14 cellular contexts compared by ENCODE assay signal in the genomic region with DNA sequence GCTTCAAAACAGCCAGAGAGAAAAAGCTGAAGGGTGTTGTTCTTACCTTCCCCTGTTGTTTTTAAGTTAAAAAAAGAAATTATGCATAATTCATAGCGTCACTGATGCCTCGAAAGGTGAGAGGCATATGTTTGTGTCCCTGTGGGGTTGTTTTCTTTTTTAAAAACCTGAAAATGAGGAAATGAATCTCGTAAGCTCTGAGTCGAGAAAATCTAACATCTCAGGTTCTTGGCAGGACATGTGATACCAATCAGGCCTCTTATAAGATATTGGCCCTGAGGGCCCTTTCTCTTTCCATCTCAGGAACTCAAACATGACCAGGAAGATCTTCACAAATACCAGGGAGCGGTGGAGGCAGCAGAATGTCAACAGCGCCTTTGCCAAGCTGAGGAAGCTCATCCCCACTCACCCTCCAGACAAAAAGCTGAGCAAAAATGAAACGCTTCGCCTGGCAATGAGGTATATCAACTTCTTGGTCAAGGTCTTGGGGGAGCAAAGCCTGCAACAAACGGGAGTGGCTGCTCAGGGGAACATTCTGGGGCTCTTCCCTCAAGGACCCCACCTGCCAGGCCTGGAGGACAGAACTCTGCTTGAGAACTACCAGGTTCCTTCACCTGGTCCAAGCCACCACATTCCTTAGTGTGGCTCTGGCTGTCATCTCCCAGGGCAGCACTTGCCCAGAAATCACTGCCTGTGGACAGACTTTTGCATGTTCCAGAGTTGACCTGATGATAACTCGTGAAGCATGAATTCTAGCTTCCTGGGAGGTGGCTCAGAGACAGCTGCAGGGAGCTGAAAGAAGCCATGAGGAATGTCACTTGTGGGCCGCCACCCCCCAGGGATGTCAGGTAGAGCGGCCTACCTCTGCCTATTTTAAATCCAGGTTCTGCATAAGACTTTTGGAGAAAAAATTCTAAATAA. TPM values are rescaled to one million over a fixed set of nuclear protein-coding genes. Genes with fewer than 3 reads are reported as not detected.
DNase-seq lines count a peak whose midpoint lies in the region; ATAC-seq and TF ChIP-seq lines count a peak whose summit lies in the region.
"Had no signal": no experiment of that assay in that cellular context is flagged by ENCODE, and none has a peak within 500 bp of the region (broad histone marks: within the 10 kb centered on the region; RNA-seq: fewer than 3 reads in every experiment).

A gene (plus strand): TSS at position 274 of the 921 bp plus-strand sequence. CDS start 40 bp downstream, at position 314.

- H3K4ac ChIP-seq in mesenchymal stem cell (ENCODE audit: low read depth in 1 of 2, low read length in 2 of 2), result no peak within 1 kb of the TSS

- H2BK12ac ChIP-seq in mesenchymal stem cell (ENCODE audit: low read length in 2 of 2), result no peak within 1 kb of the TSS

- no peak within 1 kb of the TSS for H2BK15ac ChIP-seq in mesenchymal stem cell (ENCODE audit: low read depth, poor library complexity, severe bottlenecking)

- H3K27me3 ChIP-seq in DOHH2 (ENCODE audit: control insufficient read depth, low read length) (no peaks in the 10 kb centered on the region), mesenchymal stem cell (ENCODE audit: control insufficient read depth in 1 of 2, insufficient read depth in 1 of 2, low read length in 2 of 2) (peaks cover 2 to 3% of the 10 kb centered on the region in 2 experiments)
- H3K27me3 ChIP-seq in CD8-positive, alpha-beta memory T cell (ENCODE audit: insufficient read depth, low read length, poor library complexity, severe bottlenecking), result peaks cover under 1% of the 10 kb centered on the region

- H3K27me3 Mint-ChIP-seq in activated T-cell treated with anti-CD3 and anti-CD28 coated beads, Interleukin-2, amount 50 U/mL, for 72 hours (ENCODE audit: low read depth), result peaks cover 15% of the 10 kb centered on the region
- peaks cover 20 to 33% of the 10 kb centered on the region in 2 donors for H3K27me3 Mint-ChIP-seq in CD8-positive, alpha-beta memory T cell

- no peaks in the 10 kb centered on the region for H3K4me1 Mint-ChIP-seq in activated T-cell treated with anti-CD3 and anti-CD28 coated beads, Interleukin-2, amount 50 U/mL, for 72 hours (ENCODE audit: low read depth)
- H3K4me1 Mint-ChIP-seq in CD8-positive, alpha-beta memory T cell, result no peaks in the 10 kb centered on the region

- H3K14ac ChIP-seq in mesenchymal stem cell (ENCODE audit: low read length in 2 of 2), result no peak within 1 kb of the TSS

- H3F3A ChIP-seq in DOHH2 (ENCODE audit: control insufficient read depth, insufficient read depth), result no peaks in the 10 kb centered on the region

- no peaks in the 10 kb centered on the region for H3K9me3 ChIP-seq in DOHH2 (ENCODE audit: control insufficient read depth, insufficient read depth, low read length)
- H3K9me3 ChIP-seq in mesenchymal stem cell (ENCODE audit: control insufficient read depth, low read length), result no peaks in the 10 kb centered on the region
- H3K9me3 ChIP-seq in CD8-positive, alpha-beta memory T cell (ENCODE audit: low read length), result no peaks in the 10 kb centered on the region
- H3K9me3 ChIP-seq: spleen had no signal

- H2BK120ac ChIP-seq in mesenchymal stem cell (ENCODE audit: low read depth, low read length), result no peak within 1 kb of the TSS

- 0 out of 2 replicates have a peak within 1 kb of the TSS, but pooled peaks have one; percentile 9 for H3K27ac ChIP-seq in DOHH2 (ENCODE audit: low read depth, low read length)
- no peak within 1 kb of the TSS for H3K27ac ChIP-seq in mesenchymal stem cell (ENCODE audit: low read length, poor library complexity, severe bottlenecking)
- no peak within 1 kb of the TSS for H3K27ac ChIP-seq in CD8-positive, alpha-beta memory T cell (ENCODE audit: low read depth, low read length)

- ATAC-seq in GM19351 (IDR thresholded peaks at IDR 0.05; ENCODE audit: unreplicated experiment) (peak; percentile 94), HG02642 (IDR thresholded peaks at IDR 0.05; ENCODE audit: poor library complexity, unreplicated experiment) (peak; percentile 77), HG03457 (IDR thresholded peaks at IDR 0.05; ENCODE audit: unreplicated experiment) (peak; percentile 42)
- ATAC-seq in activated T-cell treated with anti-CD3 and anti-CD28 coated beads, Interleukin-2, amount 50 U/mL, for 72 hours (replicated peaks in 1 of 2), result no peak

- H3K23ac ChIP-seq in mesenchymal stem cell (ENCODE audit: low read length in 2 of 2), result no peak within 1 kb of the TSS

- H3K79me2 ChIP-seq in DOHH2 (ENCODE audit: control insufficient read depth, low read length), result no peaks in the 10 kb centered on the region

- no peak within 1 kb of the TSS for H2BK5ac ChIP-seq in mesenchymal stem cell (ENCODE audit: low read depth, low read length, poor library complexity, severe bottlenecking)

- H3K36me3 ChIP-seq in DOHH2 (ENCODE audit: control insufficient read depth, low read length), result no peaks in the 10 kb centered on the region
- H3K36me3 ChIP-seq in mesenchymal stem cell (ENCODE audit: control insufficient read depth in 1 of 2, insufficient read depth in 2 of 2, low read depth in 1 of 2, low read length in 2 of 2), result no peaks in the 10 kb centered on the region
- no peaks in the 10 kb centered on the region for H3K36me3 ChIP-seq in CD8-positive, alpha-beta memory T cell (ENCODE audit: insufficient read depth, low read length)
- H3K36me3 ChIP-seq: spleen had no signal

- H3K4me1 ChIP-seq in DOHH2 (ENCODE audit: control insufficient read depth, low read length) (peaks cover 25% of the 10 kb centered on the region), mesenchymal stem cell (ENCODE audit: control insufficient read depth, insufficient read depth, low read depth, low read length) (no peaks in the 10 kb centered on the region)
- H3K4me1 ChIP-seq in CD8-positive, alpha-beta memory T cell (ENCODE audit: insufficient read depth, low read length), result no peaks in the 10 kb centered on the region
- H3K4me1 ChIP-seq: spleen had no signal

- TF ChIP-seq CTCF in DOHH2 (IDR thresholded peaks at IDR 0.05; ENCODE audit: low read depth, low read length, poor library complexity, severe bottlenecking), result no peak

- CTCF ChIA-PET in CD8-positive, alpha-beta memory T cell (lab: Charles Lee), result no interaction called here

- no peak within 1 kb of the TSS for H3K9ac ChIP-seq in mesenchymal stem cell (ENCODE audit: low read length)

- peak within 1 kb of the TSS; percentile 53 for H3K4me2 ChIP-seq in DOHH2 (ENCODE audit: low read length)
- no peak within 1 kb of the TSS for H3K4me2 ChIP-seq in mesenchymal stem cell (ENCODE audit: low read length, poor library complexity, severe bottlenecking)

- H4K8ac ChIP-seq in mesenchymal stem cell (ENCODE audit: low read length), result no peak within 1 kb of the TSS

- H3K9me3 Mint-ChIP-seq in activated T-cell treated with anti-CD3 and anti-CD28 coated beads, Interleukin-2, amount 50 U/mL, for 72 hours, result no peaks in the 10 kb centered on the region
- H3K9me3 Mint-ChIP-seq in CD8-positive, alpha-beta memory T cell, result no peaks in the 10 kb centered on the region
- H3K9me3 Mint-ChIP-seq: T-helper 1 cell treated with Interleukin-12 subunit alpha and Interleukin-12 subunit beta and Interleukin-4 antibody, amounts not matched to agents 30 μg/mL and 1 μg/mL, for 36 hours had no signal

- no peak within 1 kb of the TSS for H3K4me3 Mint-ChIP-seq in activated T-cell treated with anti-CD3 and anti-CD28 coated beads, Interleukin-2, amount 50 U/mL, for 72 hours
- no peak within 1 kb of the TSS for H3K4me3 Mint-ChIP-seq in CD8-positive, alpha-beta memory T cell
- H3K4me3 Mint-ChIP-seq: T-helper 1 cell treated with Interleukin-12 subunit alpha and Interleukin-12 subunit beta and Interleukin-4 antibody, amounts not matched to agents 30 μg/mL and 1 μg/mL, for 36 hours had no signal

- H3K9me2 ChIP-seq in DOHH2 (replicated peaks; ENCODE audit: control insufficient read depth, low read length), result no peaks in the 10 kb centered on the region

- H2AK5ac ChIP-seq in mesenchymal stem cell (ENCODE audit: low read length, severe bottlenecking), result no peak within 1 kb of the TSS

- H3K79me1 ChIP-seq in mesenchymal stem cell (replicated peaks; ENCODE audit: low read length, poor library complexity, severe bottlenecking), result no peaks in the 10 kb centered on the region

- no peaks in the 10 kb centered on the region for H3K36me3 Mint-ChIP-seq in activated T-cell treated with anti-CD3 and anti-CD28 coated beads, Interleukin-2, amount 50 U/mL, for 72 hours (ENCODE audit: insufficient read depth in 2 of 2)
- H3K36me3 Mint-ChIP-seq in CD8-positive, alpha-beta memory T cell, result peaks cover 0 to 7% (median 0%) of the 10 kb centered on the region in 3 donors

- H3K27ac Mint-ChIP-seq in activated T-cell treated with anti-CD3 and anti-CD28 coated beads, Interleukin-2, amount 50 U/mL, for 72 hours, result no peak within 1 kb of the TSS
- no peak within 1 kb of the TSS for H3K27ac Mint-ChIP-seq in CD8-positive, alpha-beta memory T cell
- H3K27ac Mint-ChIP-seq: T-helper 1 cell treated with Interleukin-12 subunit alpha and Interleukin-12 subunit beta and Interleukin-4 antibody, amounts not matched to agents 30 μg/mL and 1 μg/mL, for 36 hours had no signal

- no peak within 1 kb of the TSS for H3K18ac ChIP-seq in mesenchymal stem cell (ENCODE audit: low read depth in 1 of 2, low read length in 2 of 2)

- no peak within 1 kb of the TSS for H4K91ac ChIP-seq in mesenchymal stem cell (ENCODE audit: low read length)

- peak within 1 kb of the TSS; percentile 33 for H3K4me3 ChIP-seq in DOHH2 (ENCODE audit: low read length)
- no peak within 1 kb of the TSS for H3K4me3 ChIP-seq in mesenchymal stem cell (ENCODE audit: insufficient read depth in 1 of 2, low read depth in 1 of 2, low read length in 2 of 2)
- H3K4me3 ChIP-seq in CD8-positive, alpha-beta memory T cell (ENCODE audit: low read length), result no peak within 1 kb of the TSS
- H3K4me3 ChIP-seq: spleen had no signal

- H4K20me1 ChIP-seq in DOHH2 (ENCODE audit: control insufficient read depth, insufficient read depth, low read depth, low read length), result no peaks in the 10 kb centered on the region

- WGBS in mesenchymal stem cell, result 91% methylated on average over 11 of the region's 12 CpGs

- POLR2A ChIA-PET in CD8-positive, alpha-beta memory T cell (lab: Charles Lee), result no interaction called here

- DNase-seq in activated T-cell treated with anti-CD3 and anti-CD28 coated beads, Interleukin-2, amount 50 U/mL, for 72 hours, result no peak
- DNase-seq in mesenchymal stem cell, result no peak
- no peak for DNase-seq in CD8-positive, alpha-beta memory T cell
- no peak for DNase-seq in SKM-1 treated with dmso at 0.1 percent for 144 hours (lab: John Stamatoyannopoulos, UW; ENCODE audit: unreplicated experiment)
- DNase-seq: DMS79, NCI-H69, spleen had no signal

- H2AFZ ChIP-seq in mesenchymal stem cell (ENCODE audit: low read depth, low read length), result no peak within 1 kb of the TSS

RNA-seq across cellular contexts. Expression of the gene that starts here (rescaled TPM):
- total RNA-seq in activated T-cell treated with anti-CD3 and anti-CD28 coated beads, Interleukin-2, amount 50 U/mL, for 72 hours, result not detected
- polyA plus RNA-seq in mesenchymal stem cell (2013, experiment 1 of 2), result 0.15 TPM
- 0.07 TPM for polyA plus RNA-seq in mesenchymal stem cell (2013, experiment 2 of 2)
- total RNA-seq in CD8-positive, alpha-beta memory T cell, result under 1 TPM in 1 of 2 experiments, not detected in 1; 0.51 TPM
- not detected for polyA plus RNA-seq in CD8-positive, alpha-beta memory T cell
- total RNA-seq: A172, LHCN-M2, spleen had no signal

Comparison
In these comparisons a context has a peak if more than half of its experiments do, and no peak if none do; other contexts are left out.
1. ATAC-seq: peak in GM19351 (single experiment), HG02642 (single experiment) and HG03457 (single experiment); none in activated T-cell treated with anti-CD3 and anti-CD28 coated beads, Interleukin-2, amount 50 U/mL, for 72 hours (0 of 2).